In genomic region chr4:80360900-80361299, GRCh38 we compare ENCODE assay signal across 1 cellular context.
TF ChIP-seq lines count a peak whose summit lies in the region.

No MANE protein-coding gene starts in this region.

TF ChIP-seq in GM23338, 12 proteins besides CTCF, POLR2A, EP300 and RAD21 (continued from another document):
- no peak for TF ChIP-seq ZNF462 (CRISPR knock-in tag; IDR thresholded peaks at IDR 0.05)
- no peak for TF ChIP-seq NANOG (IDR thresholded peaks at IDR 0.05; ENCODE audit: borderline replicate concordance)
- TF ChIP-seq STAT1 (IDR thresholded peaks at IDR 0.05; ENCODE audit: unreplicated experiment), result no peak
- no peak for TF ChIP-seq CREB1 (CRISPR knock-in tag; IDR thresholded peaks at IDR 0.05; ENCODE audit: low read depth)
- TF ChIP-seq JUNB (IDR thresholded peaks at IDR 0.05; ENCODE audit: unreplicated experiment), result no peak
